ENCODE assay signal across 12 cellular contexts in genomic region chr7:94325121-94325475, GRCh38.
"Had no signal": no experiment of that assay in that cellular context is flagged by ENCODE, and none has a peak within 500 bp of the region (broad histone marks: within the 10 kb centered on the region; RNA-seq: fewer than 3 reads in every experiment).

No MANE protein-coding gene starts in this region.

- H3K27ac ChIP-seq: dorsolateral prefrontal cortex, ovary, WERI-Rb-1 had no signal

- H3K36me3 ChIP-seq: ovary, WERI-Rb-1 had no signal

- H3K27ac Mint-ChIP-seq: activated T-helper 17 cell treated with anti-CD3 and anti-CD28 coated beads, Interleukin-2, amount 50 U/mL, for 72 hours; T-helper 17 cell had no signal

- H3K9me3 ChIP-seq: ovary had no signal

- H3K27me3 Mint-ChIP-seq: T-helper 17 cell had no signal

- ATAC-seq: activated T-helper 17 cell treated with anti-CD3 and anti-CD28 coated beads, Interleukin-2, amount 50 U/mL, for 72 hours; T-helper 17 cell had no signal

- H3K4me3 ChIP-seq: dorsolateral prefrontal cortex, ovary had no signal

- H3K4me3 Mint-ChIP-seq: activated T-helper 17 cell treated with anti-CD3 and anti-CD28 coated beads, Interleukin-2, amount 50 U/mL, for 72 hours; neural crest cell; T-helper 17 cell had no signal

- DNase-seq: activated CD4-positive, alpha-beta T cell treated with anti-CD3 and anti-CD28 coated beads, Interleukin-2, amount 50 U/mL, for 48 hours; activated naive CD4-positive, alpha-beta T cell treated with Interleukin-2 at 50 U/mL for 16 hours; aorta; dorsolateral prefrontal cortex; erythroblast; kidney glomerular epithelial cell; ovary; stimulated activated CD4-positive, alpha-beta T cell treated with anti-CD3 and anti-CD28 coated beads, Interleukin-2, amount 100 ng/mL, for 24 hours; T-helper 17 cell; WERI-Rb-1 had no signal

- H3K27me3 ChIP-seq: ovary had no signal

- H3K4me1 Mint-ChIP-seq: activated T-helper 17 cell treated with anti-CD3 and anti-CD28 coated beads, Interleukin-2, amount 50 U/mL, for 72 hours; neural crest cell; T-helper 17 cell had no signal
